In the genomic region with DNA sequence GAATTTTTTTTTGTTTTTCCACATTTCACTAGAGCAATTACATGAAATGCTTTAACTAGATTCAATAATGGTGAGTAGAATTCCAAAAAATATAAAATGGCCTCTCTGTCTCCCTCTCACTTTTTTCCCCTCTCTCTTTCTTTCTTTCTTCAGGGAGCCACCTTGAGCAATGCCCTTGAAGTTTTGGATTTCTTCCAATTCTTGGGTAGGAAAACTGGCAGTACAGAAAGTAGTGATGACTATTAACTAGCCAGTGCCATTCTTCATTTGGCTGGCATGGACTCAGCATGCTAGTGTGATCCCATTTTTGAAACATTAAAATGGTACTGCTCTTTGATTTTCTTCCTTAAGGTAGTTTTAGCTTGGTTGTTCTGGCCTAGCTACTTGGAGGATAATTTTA, we compare ENCODE assay signal across 20 cellular contexts. TPM values are rescaled to one million over a fixed set of nuclear protein-coding genes. Genes with fewer than 3 reads are reported as not detected.
DNase-seq lines count a peak whose midpoint lies in the region; ATAC-seq, FAIRE-seq and TF ChIP-seq lines count a peak whose summit lies in the region.
"Had no signal": no experiment of that assay in that cellular context is flagged by ENCODE, and none has a peak within 500 bp of the region (broad histone marks: within the 10 kb centered on the region; RNA-seq: fewer than 3 reads in every experiment).

No MANE protein-coding gene starts in this region.

- no peak overlapping the region for H3K18ac ChIP-seq in H1 (ENCODE audit: extremely low read depth, low read length)

- no peak overlapping the region for H3K56ac ChIP-seq in H1 (replicated peaks; ENCODE audit: insufficient read length, low read depth, low read length)

- no peaks in the 10 kb centered on the region for H3K27me3 ChIP-seq in H1 (replicated peaks in 1 of 4; ENCODE audit: control insufficient read depth in 3 of 4, extremely low read depth in 1 of 4, insufficient read depth in 3 of 4, low read length in 3 of 4)
- H3K27me3 ChIP-seq in upper lobe of right lung: peaks cover 3% of the 10 kb centered on the region

- no peak overlapping the region for H4K5ac ChIP-seq in H1 (ENCODE audit: insufficient read length, low read depth, low read length)

- H2AFZ ChIP-seq in H1 (ENCODE audit: low read length): no peak overlapping the region

- TF ChIP-seq POLR2A in A549 (IDR thresholded peaks at IDR 0.05; ENCODE audit: low read length) (no peak), H1 (IDR thresholded peaks at IDR 0.05; ENCODE audit: control extremely low read depth in 1 of 2, low read depth in 2 of 2, low read length in 2 of 2) (no peak)

- H3K4me1 ChIP-seq in A549 (peaks cover 32% of the 10 kb centered on the region), H1 (replicated peaks in 1 of 4; ENCODE audit: control insufficient read depth in 3 of 4, insufficient read depth in 4 of 4, low read length in 3 of 4) (peaks cover 0 to 2% (median 0%) of the 10 kb centered on the region in 4 experiments; a peak in 2 of 7 replicates), upper lobe of right lung (no peaks in the 10 kb centered on the region)

- CTCF ChIA-PET in A549 (lab: Yijun Ruan, JAX): interaction anchor here (0.9 kb wide), 1 partner anchor 139 kb away, joined by 3 read pairs; no protein-coding TSS in a partner anchor
- CTCF ChIA-PET in H1 (lab: Charles Lee; ENCODE audit: partially characterized antibody): interaction anchor here (0.8 to 0.9 kb wide), 2 partner anchors 49 to 139 kb away, joined by 3 read pairs; no protein-coding TSS in a partner anchor

- no peak overlapping the region for H2BK5ac ChIP-seq in H1 (ENCODE audit: low read depth, low read length)

- TF ChIP-seq RAD21 in A549 (conservative IDR thresholded peaks at IDR 0.05 in 1 of 2, IDR thresholded peaks at IDR 0.05 in 1 of 2): no peak
- TF ChIP-seq RAD21 in H1 (IDR thresholded peaks at IDR 0.05 in 1 of 2, conservative IDR thresholded peaks at IDR 0.05 in 1 of 2; ENCODE audit: low read depth in 2 of 2, low read length in 2 of 2): no peak

- TF ChIP-seq EP300 in A549 (IDR thresholded peaks at IDR 0.05) (no peak), H1 (IDR thresholded peaks at IDR 0.05; ENCODE audit: borderline replicate concordance in 1 of 2, low read depth in 2 of 2, low read length in 2 of 2) (no peak)

- peak overlapping the region in 1 of 2 experiments; percentile 46; a peak in 1 of 6 replicates for H3K27ac ChIP-seq in A549
- H3K27ac ChIP-seq in H1 (ENCODE audit: low read depth, low read length): no peak overlapping the region
- no peak overlapping the region for H3K27ac ChIP-seq in upper lobe of right lung
- H3K27ac ChIP-seq: RWPE1 had no signal

- POLR2A ChIA-PET in A549 (lab: Yijun Ruan, JAX) (no interaction called here), H1 (lab: Charles Lee; ENCODE audit: partially characterized antibody) (no interaction called here)

- no peak overlapping the region for H2BK12ac ChIP-seq in H1 (ENCODE audit: low read depth, low read length)

- H3K4ac ChIP-seq in H1 (replicated peaks; ENCODE audit: insufficient read length, low read depth, low read length): no peak overlapping the region

- no peak overlapping the region for H3K23ac ChIP-seq in H1 (ENCODE audit: insufficient read length)

- no peaks in the 10 kb centered on the region for H3K9me3 ChIP-seq in A549
- H3K9me3 ChIP-seq in H1 (ENCODE audit: insufficient read depth in 2 of 2, low read depth in 1 of 2, low read length in 1 of 2): no peaks in the 10 kb centered on the region
- no peaks in the 10 kb centered on the region for H3K9me3 ChIP-seq in upper lobe of right lung

- no peak overlapping the region for H2AK5ac ChIP-seq in H1 (ENCODE audit: low read depth, low read length)

- TF ChIP-seq CTCF in A549 (IDR thresholded peaks at IDR 0.05) (no peak), H1 (IDR thresholded peaks at IDR 0.05; ENCODE audit: control extremely low read depth in 1 of 3, insufficient read depth in 1 of 3, low read depth in 1 of 3, low read length in 3 of 3) (no peak), upper lobe of right lung (IDR thresholded peaks at IDR 0.05) (no peak)

- H3K23me2 ChIP-seq in H1 (ENCODE audit: low read depth, low read length): 0 out of 2 replicates have a peak, but pooled peaks cover 2% of the 10 kb centered on the region

- H2BK15ac ChIP-seq in H1 (ENCODE audit: low read length): no peak overlapping the region

- H4K20me1 ChIP-seq in H1 (replicated peaks in 1 of 2; ENCODE audit: control insufficient read depth in 1 of 2, insufficient read depth in 2 of 2, low read length in 2 of 2): no peaks in the 10 kb centered on the region

- no peak overlapping the region for H4K8ac ChIP-seq in H1 (ENCODE audit: extremely low read depth, insufficient read depth, low read length)

- peaks cover 0 to 4% of the 10 kb centered on the region in 2 experiments; a peak in 1 of 4 replicates for H3K79me2 ChIP-seq in H1 (ENCODE audit: control insufficient read depth in 1 of 2, insufficient read depth in 2 of 2, low read length in 2 of 2)

- H3K4me2 ChIP-seq in A549: peak overlapping the region; percentile 59; the same call in 2 of the 3 replicates
- H3K4me2 ChIP-seq in H1 (ENCODE audit: insufficient read depth in 1 of 2, low read depth in 2 of 2, low read length in 2 of 2): no peak overlapping the region

- no peak for ATAC-seq in A549
- no peak for ATAC-seq in Right ventricle myocardium inferior
- no peak for ATAC-seq in upper lobe of right lung
- ATAC-seq: PC-3 had no signal

- H4K91ac ChIP-seq in H1 (replicated peaks; ENCODE audit: insufficient read length, low read length): peak overlapping the region; percentile 7

- no peaks in the 10 kb centered on the region for H3K36me3 ChIP-seq in H1 (ENCODE audit: control insufficient read depth in 2 of 4, insufficient read depth in 4 of 4, low read length in 3 of 4)
- no peaks in the 10 kb centered on the region for H3K36me3 ChIP-seq in upper lobe of right lung

- no peak overlapping the region for H2BK120ac ChIP-seq in H1 (replicated peaks; ENCODE audit: low read depth, low read length)

- H3K79me1 ChIP-seq in H1 (ENCODE audit: low read depth, low read length): no peaks in the 10 kb centered on the region

- no peak overlapping the region for H3K14ac ChIP-seq in H1 (ENCODE audit: insufficient read length)

- no peak overlapping the region for H2BK20ac ChIP-seq in H1 (ENCODE audit: low read length)

- intact Hi-C loops in Right ventricle myocardium inferior (cut with DNase I) (no loop called here), upper lobe of right lung (cut with DNase I) (no loop called here)

- H3K9ac ChIP-seq in H1 (replicated peaks in 1 of 4; ENCODE audit: extremely low read depth in 1 of 4, low read depth in 3 of 4, low read length in 3 of 4): peak overlapping the region in 1 of 4 experiments; percentile 45; a peak in 1 of 7 replicates

- DNase-seq in A549 (ENCODE audit: low read depth in 1 of 2, low spot score in 1 of 2) (no peak), NCI-H1105 (lab: John Stamatoyannopoulos, UW) (peak; percentile 10), H1 (ENCODE audit: low read depth in 1 of 2, low spot score in 2 of 2) (no peak), Right ventricle myocardium inferior (ENCODE audit: missing footprints) (no peak), upper lobe of right lung (no peak), HPDE6-E6E7 (ENCODE audit: extremely low spot score) (no peak), NCI-H510A treated with DMSO at 0.1 percent for 48 hours (lab: John Stamatoyannopoulos, UW) (no peak)
- DNase-seq: C1 segment of cervical spinal cord; CD8-positive, alpha-beta memory T cell; GF-D8; MV-4-11; NCI-H1417 treated with DMSO at 0.1 percent for 48 hours; NCI-H1930; NCI-H2171; NCI-H510A; NCI-H82; PC-3 had no signal

- H3K4me3 ChIP-seq in A549 (no peak overlapping the region), H1 (ENCODE audit: extremely low read depth in 1 of 4, insufficient read depth in 2 of 4, low read depth in 3 of 4, low read length in 4 of 4) (no peak overlapping the region), upper lobe of right lung (no peak overlapping the region)

- FAIRE-seq in A549 (lab: Jason Lieb, UNC): no peak
- FAIRE-seq in G401.6 (lab: Jason Lieb, UNC): peak; percentile 30
- no peak for FAIRE-seq in H1 (lab: Jason Lieb, UNC)
- FAIRE-seq: GM19239 had no signal

TF ChIP-seq in A549, 52 proteins besides CTCF, POLR2A, EP300 and RAD21 (continues in another document):
- TF ChIP-seq, protein P1, sequence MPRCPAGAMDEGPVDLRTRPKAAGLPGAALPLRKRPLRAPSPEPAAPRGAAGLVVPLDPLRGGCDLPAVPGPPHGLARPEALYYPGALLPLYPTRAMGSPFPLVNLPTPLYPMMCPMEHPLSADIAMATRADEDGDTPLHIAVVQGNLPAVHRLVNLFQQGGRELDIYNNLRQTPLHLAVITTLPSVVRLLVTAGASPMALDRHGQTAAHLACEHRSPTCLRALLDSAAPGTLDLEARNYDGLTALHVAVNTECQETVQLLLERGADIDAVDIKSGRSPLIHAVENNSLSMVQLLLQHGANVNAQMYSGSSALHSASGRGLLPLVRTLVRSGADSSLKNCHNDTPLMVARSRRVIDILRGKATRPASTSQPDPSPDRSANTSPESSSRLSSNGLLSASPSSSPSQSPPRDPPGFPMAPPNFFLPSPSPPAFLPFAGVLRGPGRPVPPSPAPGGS (IDR thresholded peaks at IDR 0.05): no peak

TF ChIP-seq in H1, 55 proteins besides CTCF, POLR2A, EP300 and RAD21 (continues in another document):
- TF ChIP-seq CBX5 (IDR thresholded peaks at IDR 0.05; ENCODE audit: low read depth, low read length) (no peak), TBP (IDR thresholded peaks at IDR 0.05; ENCODE audit: low read depth, low read length) (no peak), TAF1 (IDR thresholded peaks at IDR 0.05; ENCODE audit: low read depth, low read length) (no peak), YY1 (IDR thresholded peaks at IDR 0.05; ENCODE audit: low read depth, low read length) (no peak)

RNA-seq across cellular contexts. Expression of a gene that starts 4.5 kb away (rescaled TPM):
- polyA plus RNA-seq in A549 (2011; rRNA removed): 31.3 and 42.3 TPM in 2 replicates
- polyA plus RNA-seq in A549 (2012; cell fraction: cytosol; rRNA removed): 5.7 and 6.1 TPM in 2 replicates
- polyA plus RNA-seq in A549 (2012; cell fraction: nucleus; rRNA removed): 3.4 and 6.0 TPM in 2 replicates
- polyA plus RNA-seq in A549 (2017; fragmentation: RNase III; extraction: RNeasy Plus Mini Kit Qiagen cat#74134 plus additional on column Dnase treatment): 17.8 to 19.8 TPM (median 19.4 TPM) in 3 replicates
- 16.9 and 17.3 TPM in 2 replicates for polyA minus RNA-seq in A549 (2011; rRNA and poly(A)+ RNA removed)
- 94.2 and 95.9 TPM in 2 replicates for total RNA-seq in H1 (2021; fragmentation: NEBNext Ultra II Directional; extraction: Animal tissue kit (Norgen Biotek cat#: 25700))
- 25.4 and 48.9 TPM in 2 replicates for polyA plus RNA-seq in H1 (2011; rRNA removed)
- polyA plus RNA-seq in H1 (2011; cell fraction: cytosol; rRNA removed): 49.1 TPM
- 20.3 TPM for polyA plus RNA-seq in H1 (2011; cell fraction: nucleus; rRNA removed)
- 43.6 to 76.2 TPM (median 52.6 TPM) in 4 replicates for polyA plus RNA-seq in H1 (2012, experiment 1 of 2)
- polyA plus RNA-seq in H1 (2012, experiment 2 of 2): 4.1 TPM
- 60.8 TPM for polyA plus RNA-seq in H1 (2013, experiment 1 of 2)
- polyA plus RNA-seq in H1 (2013, experiment 2 of 2): 60.3 TPM
- 69.1 and 75.1 TPM in 2 replicates for polyA minus RNA-seq in H1 (2011; rRNA and poly(A)+ RNA removed)
- polyA minus RNA-seq in H1 (2011; cell fraction: cytosol; rRNA and poly(A)+ RNA removed): 44.2 TPM
- 97.4 TPM for polyA minus RNA-seq in H1 (2011; cell fraction: nucleus; rRNA and poly(A)+ RNA removed)
- 24.8 TPM for total RNA-seq in Right ventricle myocardium inferior
- total RNA-seq in upper lobe of right lung: 50.0 TPM
